ENCODE assay signal across 1 cellular context in genomic region chr22:21457023-21457787, GRCh38.
A peak's percentile ranks its signal among the peaks of the same experiment; 100 is the strongest.
TF ChIP-seq lines count a peak whose summit lies in the region.

No MANE protein-coding gene starts in this region.

TF ChIP-seq in HepG2, 621 proteins besides CTCF, POLR2A, EP300 and RAD21 (continued from another document and continues in another):
- TF ChIP-seq, protein P1, sequence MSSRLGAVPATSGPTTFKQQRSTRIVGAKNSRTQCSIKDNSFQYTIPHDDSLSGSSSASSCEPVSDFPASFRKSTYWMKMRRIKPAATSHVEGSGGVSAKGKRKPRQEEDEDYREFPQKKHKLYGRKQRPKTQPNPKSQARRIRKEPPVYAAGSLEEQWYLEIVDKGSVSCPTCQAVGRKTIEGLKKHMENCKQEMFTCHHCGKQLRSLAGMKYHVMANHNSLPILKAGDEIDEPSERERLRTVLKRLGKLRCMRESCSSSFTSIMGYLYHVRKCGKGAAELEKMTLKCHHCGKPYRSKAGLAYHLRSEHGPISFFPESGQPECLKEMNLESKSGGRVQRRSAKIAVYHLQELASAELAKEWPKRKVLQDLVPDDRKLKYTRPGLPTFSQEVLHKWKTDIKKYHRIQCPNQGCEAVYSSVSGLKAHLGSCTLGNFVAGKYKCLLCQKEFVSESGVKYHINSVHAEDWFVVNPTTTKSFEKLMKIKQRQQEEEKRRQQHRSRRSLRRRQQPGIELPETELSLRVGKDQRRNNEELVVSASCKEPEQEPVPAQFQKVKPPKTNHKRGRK (CRISPR knock-in tag; IDR thresholded peaks at IDR 0.05), result no peak
- TF ChIP-seq TSC22D2 (CRISPR knock-in tag; IDR thresholded peaks at IDR 0.05; ENCODE audit: borderline replicate concordance) (no peak), NR2F1 (CRISPR knock-in tag; IDR thresholded peaks at IDR 0.05) (peak in 1 of 2 experiments; percentile 26; a peak in 1 of 4 replicates), SRSF1 (optimal IDR thresholded peaks at IDR 0.05; ENCODE audit: low read depth, low read length) (no peak), MAZ (IDR thresholded peaks at IDR 0.05; ENCODE audit: borderline replicate concordance, low read depth, low read length) (no peak), MAZ (CRISPR knock-in tag; IDR thresholded peaks at IDR 0.05; ENCODE audit: low read depth) (peak; percentile 49; the same call in 1 of the 2 replicates), SOX5 (CRISPR knock-in tag; IDR thresholded peaks at IDR 0.05; ENCODE audit: borderline replicate concordance) (peak; percentile 54), ZNF260 (CRISPR knock-in tag; IDR thresholded peaks at IDR 0.05; ENCODE audit: borderline replicate concordance, low read depth) (no peak), NAIF1 (CRISPR knock-in tag; IDR thresholded peaks at IDR 0.05; ENCODE audit: borderline replicate concordance) (peak; percentile 59; the same call in 1 of the 2 replicates), ZNF784 (CRISPR knock-in tag; IDR thresholded peaks at IDR 0.05; ENCODE audit: borderline replicate concordance) (no peak), KLF12 (CRISPR knock-in tag; IDR thresholded peaks at IDR 0.05; ENCODE audit: borderline replicate concordance) (0 out of 2 replicates have a peak, but pooled peaks have one; percentile 54), SP1 (IDR thresholded peaks at IDR 0.05) (no peak), SP1 (CRISPR knock-in tag; IDR thresholded peaks at IDR 0.05) (no peak), SPEN (CRISPR knock-in tag; IDR thresholded peaks at IDR 0.05; ENCODE audit: low read depth) (no peak), ZNF24 (IDR thresholded peaks at IDR 0.05) (no peak), HINFP (CRISPR knock-in tag; IDR thresholded peaks at IDR 0.05; ENCODE audit: low read depth) (no peak), ZNF563 (CRISPR knock-in tag; IDR thresholded peaks at IDR 0.05) (no peak), ZNF44 (CRISPR knock-in tag; IDR thresholded peaks at IDR 0.05) (no peak), ARNT2 (CRISPR knock-in tag; IDR thresholded peaks at IDR 0.05; ENCODE audit: low read depth) (peak; percentile 31; the same call in 1 of the 2 replicates), ZNF17 (CRISPR knock-in tag; IDR thresholded peaks at IDR 0.05) (no peak), ELF1 (CRISPR knock-in tag; IDR thresholded peaks at IDR 0.05) (peak; percentile 27; the same call in 1 of the 2 replicates), ZNF572 (CRISPR knock-in tag; IDR thresholded peaks at IDR 0.05) (0 out of 2 replicates have a peak, but pooled peaks have one; percentile 23), KLF16 (CRISPR knock-in tag; IDR thresholded peaks at IDR 0.05) (peak in 1 of 2 experiments; percentile 66; a peak in 2 of 4 replicates), MAFF (IDR thresholded peaks at IDR 0.05; ENCODE audit: low read depth, low read length) (0 out of 2 replicates have a peak, but pooled peaks have one; percentile 24), ZZZ3 (CRISPR knock-in tag; IDR thresholded peaks at IDR 0.05; ENCODE audit: borderline replicate concordance) (no peak), ZFP36 (IDR thresholded peaks at IDR 0.05; ENCODE audit: borderline replicate concordance, low read depth, low read length, partially characterized antibody) (no peak), ATF5 (CRISPR knock-in tag; IDR thresholded peaks at IDR 0.05; ENCODE audit: low read depth) (no peak), ZSCAN25 (CRISPR knock-in tag; IDR thresholded peaks at IDR 0.05) (no peak), CBFB (CRISPR knock-in tag; IDR thresholded peaks at IDR 0.05) (no peak), TRAFD1 (CRISPR knock-in tag; IDR thresholded peaks at IDR 0.05; ENCODE audit: borderline replicate concordance) (no peak), AGO2 (optimal IDR thresholded peaks at IDR 0.05; ENCODE audit: low read depth, low read length) (no peak), SIN3B (IDR thresholded peaks at IDR 0.05; ENCODE audit: low read length) (no peak), FOXK2 (IDR thresholded peaks at IDR 0.05) (0 out of 2 replicates have a peak, but pooled peaks have one; percentile 60), ZNF441 (CRISPR knock-in tag; IDR thresholded peaks at IDR 0.05; ENCODE audit: borderline replicate concordance) (no peak), SCMH1 (CRISPR knock-in tag; IDR thresholded peaks at IDR 0.05; ENCODE audit: borderline replicate concordance) (no peak), ZNF451 (CRISPR knock-in tag; IDR thresholded peaks at IDR 0.05) (no peak), HCFC1 (IDR thresholded peaks at IDR 0.05; ENCODE audit: low read depth, low read length) (no peak), HOXD1 (CRISPR knock-in tag; IDR thresholded peaks at IDR 0.05) (peak; percentile 81), LCORL (IDR thresholded peaks at IDR 0.05) (no peak), LCORL (CRISPR knock-in tag; IDR thresholded peaks at IDR 0.05) (peak; percentile 86), RFXANK (CRISPR knock-in tag; IDR thresholded peaks at IDR 0.05) (no peak), MIER2 (CRISPR knock-in tag; IDR thresholded peaks at IDR 0.05) (no peak), ERF (CRISPR knock-in tag; IDR thresholded peaks at IDR 0.05) (no peak), ZNF672 (CRISPR knock-in tag; IDR thresholded peaks at IDR 0.05) (no peak)
- TF ChIP-seq, protein P2, sequence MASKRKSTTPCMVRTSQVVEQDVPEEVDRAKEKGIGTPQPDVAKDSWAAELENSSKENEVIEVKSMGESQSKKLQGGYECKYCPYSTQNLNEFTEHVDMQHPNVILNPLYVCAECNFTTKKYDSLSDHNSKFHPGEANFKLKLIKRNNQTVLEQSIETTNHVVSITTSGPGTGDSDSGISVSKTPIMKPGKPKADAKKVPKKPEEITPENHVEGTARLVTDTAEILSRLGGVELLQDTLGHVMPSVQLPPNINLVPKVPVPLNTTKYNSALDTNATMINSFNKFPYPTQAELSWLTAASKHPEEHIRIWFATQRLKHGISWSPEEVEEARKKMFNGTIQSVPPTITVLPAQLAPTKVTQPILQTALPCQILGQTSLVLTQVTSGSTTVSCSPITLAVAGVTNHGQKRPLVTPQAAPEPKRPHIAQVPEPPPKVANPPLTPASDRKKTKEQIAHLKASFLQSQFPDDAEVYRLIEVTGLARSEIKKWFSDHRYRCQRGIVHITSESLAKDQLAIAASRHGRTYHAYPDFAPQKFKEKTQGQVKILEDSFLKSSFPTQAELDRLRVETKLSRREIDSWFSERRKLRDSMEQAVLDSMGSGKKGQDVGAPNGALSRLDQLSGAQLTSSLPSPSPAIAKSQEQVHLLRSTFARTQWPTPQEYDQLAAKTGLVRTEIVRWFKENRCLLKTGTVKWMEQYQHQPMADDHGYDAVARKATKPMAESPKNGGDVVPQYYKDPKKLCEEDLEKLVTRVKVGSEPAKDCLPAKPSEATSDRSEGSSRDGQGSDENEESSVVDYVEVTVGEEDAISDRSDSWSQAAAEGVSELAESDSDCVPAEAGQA (IDR thresholded peaks at IDR 0.05; ENCODE audit: low read depth), result peak; percentile 32; the same call in 1 of the 2 replicates
- TF ChIP-seq, protein P2 (CRISPR knock-in tag; IDR thresholded peaks at IDR 0.05; ENCODE audit: borderline replicate concordance), result no peak
- TF ChIP-seq, protein P3, sequence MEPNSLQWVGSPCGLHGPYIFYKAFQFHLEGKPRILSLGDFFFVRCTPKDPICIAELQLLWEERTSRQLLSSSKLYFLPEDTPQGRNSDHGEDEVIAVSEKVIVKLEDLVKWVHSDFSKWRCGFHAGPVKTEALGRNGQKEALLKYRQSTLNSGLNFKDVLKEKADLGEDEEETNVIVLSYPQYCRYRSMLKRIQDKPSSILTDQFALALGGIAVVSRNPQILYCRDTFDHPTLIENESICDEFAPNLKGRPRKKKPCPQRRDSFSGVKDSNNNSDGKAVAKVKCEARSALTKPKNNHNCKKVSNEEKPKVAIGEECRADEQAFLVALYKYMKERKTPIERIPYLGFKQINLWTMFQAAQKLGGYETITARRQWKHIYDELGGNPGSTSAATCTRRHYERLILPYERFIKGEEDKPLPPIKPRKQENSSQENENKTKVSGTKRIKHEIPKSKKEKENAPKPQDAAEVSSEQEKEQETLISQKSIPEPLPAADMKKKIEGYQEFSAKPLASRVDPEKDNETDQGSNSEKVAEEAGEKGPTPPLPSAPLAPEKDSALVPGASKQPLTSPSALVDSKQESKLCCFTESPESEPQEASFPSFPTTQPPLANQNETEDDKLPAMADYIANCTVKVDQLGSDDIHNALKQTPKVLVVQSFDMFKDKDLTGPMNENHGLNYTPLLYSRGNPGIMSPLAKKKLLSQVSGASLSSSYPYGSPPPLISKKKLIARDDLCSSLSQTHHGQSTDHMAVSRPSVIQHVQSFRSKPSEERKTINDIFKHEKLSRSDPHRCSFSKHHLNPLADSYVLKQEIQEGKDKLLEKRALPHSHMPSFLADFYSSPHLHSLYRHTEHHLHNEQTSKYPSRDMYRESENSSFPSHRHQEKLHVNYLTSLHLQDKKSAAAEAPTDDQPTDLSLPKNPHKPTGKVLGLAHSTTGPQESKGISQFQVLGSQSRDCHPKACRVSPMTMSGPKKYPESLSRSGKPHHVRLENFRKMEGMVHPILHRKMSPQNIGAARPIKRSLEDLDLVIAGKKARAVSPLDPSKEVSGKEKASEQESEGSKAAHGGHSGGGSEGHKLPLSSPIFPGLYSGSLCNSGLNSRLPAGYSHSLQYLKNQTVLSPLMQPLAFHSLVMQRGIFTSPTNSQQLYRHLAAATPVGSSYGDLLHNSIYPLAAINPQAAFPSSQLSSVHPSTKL (CRISPR knock-in tag; IDR thresholded peaks at IDR 0.05), result peak; percentile 85
- TF ChIP-seq, protein P4, sequence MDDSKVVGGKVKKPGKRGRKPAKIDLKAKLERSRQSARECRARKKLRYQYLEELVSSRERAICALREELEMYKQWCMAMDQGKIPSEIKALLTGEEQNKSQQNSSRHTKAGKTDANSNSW (CRISPR knock-in tag; IDR thresholded peaks at IDR 0.05; ENCODE audit: borderline replicate concordance), result no peak
- TF ChIP-seq, protein P5, sequence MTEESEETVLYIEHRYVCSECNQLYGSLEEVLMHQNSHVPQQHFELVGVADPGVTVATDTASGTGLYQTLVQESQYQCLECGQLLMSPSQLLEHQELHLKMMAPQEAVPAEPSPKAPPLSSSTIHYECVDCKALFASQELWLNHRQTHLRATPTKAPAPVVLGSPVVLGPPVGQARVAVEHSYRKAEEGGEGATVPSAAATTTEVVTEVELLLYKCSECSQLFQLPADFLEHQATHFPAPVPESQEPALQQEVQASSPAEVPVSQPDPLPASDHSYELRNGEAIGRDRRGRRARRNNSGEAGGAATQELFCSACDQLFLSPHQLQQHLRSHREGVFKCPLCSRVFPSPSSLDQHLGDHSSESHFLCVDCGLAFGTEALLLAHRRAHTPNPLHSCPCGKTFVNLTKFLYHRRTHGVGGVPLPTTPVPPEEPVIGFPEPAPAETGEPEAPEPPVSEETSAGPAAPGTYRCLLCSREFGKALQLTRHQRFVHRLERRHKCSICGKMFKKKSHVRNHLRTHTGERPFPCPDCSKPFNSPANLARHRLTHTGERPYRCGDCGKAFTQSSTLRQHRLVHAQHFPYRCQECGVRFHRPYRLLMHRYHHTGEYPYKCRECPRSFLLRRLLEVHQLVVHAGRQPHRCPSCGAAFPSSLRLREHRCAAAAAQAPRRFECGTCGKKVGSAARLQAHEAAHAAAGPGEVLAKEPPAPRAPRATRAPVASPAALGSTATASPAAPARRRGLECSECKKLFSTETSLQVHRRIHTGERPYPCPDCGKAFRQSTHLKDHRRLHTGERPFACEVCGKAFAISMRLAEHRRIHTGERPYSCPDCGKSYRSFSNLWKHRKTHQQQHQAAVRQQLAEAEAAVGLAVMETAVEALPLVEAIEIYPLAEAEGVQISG (CRISPR knock-in tag; IDR thresholded peaks at IDR 0.05), result 0 out of 2 replicates have a peak, but pooled peaks have one; percentile 60
